Comparison of ENCODE assay signal across 8 cellular contexts in genomic region chr17:76597156-76598003, GRCh38. TPM values are rescaled to one million over a fixed set of nuclear protein-coding genes. Genes with fewer than 3 reads are reported as not detected.
DNase-seq lines count a peak whose midpoint lies in the region; ATAC-seq, FAIRE-seq and TF ChIP-seq lines count a peak whose summit lies in the region.

No MANE protein-coding gene starts in this region.

- peak overlapping the region; percentile 73 for H3K4me2 ChIP-seq in keratinocyte (ENCODE audit: control insufficient read depth, extremely low read depth, insufficient read depth, low read depth, low read length)

- FAIRE-seq in keratinocyte (lab: Jason Lieb, UNC), result peak; percentile 83

- H3K27ac ChIP-seq in keratinocyte (ENCODE audit: control insufficient read depth, insufficient read depth, low read length), result peak overlapping the region; percentile 88
- no peak overlapping the region for H3K27ac ChIP-seq in upper lobe of right lung

- H3K36me3 ChIP-seq in keratinocyte (ENCODE audit: control insufficient read depth in 2 of 2, extremely low read depth in 1 of 2, insufficient read depth in 2 of 2, low read length in 2 of 2), result no peaks in the 10 kb centered on the region
- H3K36me3 ChIP-seq in upper lobe of right lung, result no peaks in the 10 kb centered on the region

- peak; percentile 41 for DNase-seq in activated effector memory CD4-positive, alpha-beta T cell treated with anti-CD3 and anti-CD28 coated beads, Interleukin-2, amount 50 U/mL, for 16 hours
- DNase-seq in activated effector memory CD4-positive, alpha-beta T cell treated with Interleukin-2 at 50 U/mL for 16 hours, result no peak
- peak; percentile 35 to 67 for DNase-seq in NCI-H526 (lab: John Stamatoyannopoulos, UW)
- DNase-seq in keratinocyte (ENCODE audit: low read depth, low spot score), result peak; percentile 89
- peak; percentile 75 for DNase-seq in upper lobe of right lung
- no peak for DNase-seq in GOT3 (lab: John Stamatoyannopoulos, UW)
- DNase-seq in KG1 (lab: John Stamatoyannopoulos, UW), result no peak

- H3K79me2 ChIP-seq in keratinocyte (ENCODE audit: control insufficient read depth, insufficient read depth, low read length), result no peaks in the 10 kb centered on the region

- no peaks in the 10 kb centered on the region for H3K9me1 ChIP-seq in keratinocyte (ENCODE audit: control insufficient read depth, extremely low read depth, insufficient read depth, low read length)

- peak in 1 of 3 experiments; percentile 34 for TF ChIP-seq CTCF in keratinocyte (optimal IDR thresholded peaks at IDR 0.05 in 1 of 3, IDR thresholded peaks at IDR 0.05 in 1 of 3, conservative IDR thresholded peaks at IDR 0.05 in 1 of 3; ENCODE audit: extremely low read depth in 1 of 3, insufficient read depth in 2 of 3, low read length in 3 of 3)
- TF ChIP-seq CTCF in upper lobe of right lung (IDR thresholded peaks at IDR 0.05), result no peak

- dilution Hi-C loops in keratinocyte (cut with MboI; ENCODE audit: extremely low pct_ligation_motif_present, low sequenced_read_pairs), result no loop called here

- ATAC-seq in upper lobe of right lung (peak; percentile 93), HG03280 (IDR thresholded peaks at IDR 0.05; ENCODE audit: unreplicated experiment) (no peak)

- H3K9me3 ChIP-seq in keratinocyte (ENCODE audit: control insufficient read depth, low read depth, low read length) (no peaks in the 10 kb centered on the region), upper lobe of right lung (no peaks in the 10 kb centered on the region)

- intact Hi-C loops in upper lobe of right lung (cut with DNase I), result no loop called here

- peak overlapping the region; percentile 64 for H3K9ac ChIP-seq in keratinocyte (ENCODE audit: control insufficient read depth, extremely low read depth, insufficient read depth, low read length)

- no peaks in the 10 kb centered on the region for H4K20me1 ChIP-seq in keratinocyte (ENCODE audit: control insufficient read depth, extremely low read depth, insufficient read depth, low read length)

- H3K27me3 ChIP-seq in keratinocyte (ENCODE audit: control insufficient read depth, extremely low read depth, insufficient read depth, low read length) (no peaks in the 10 kb centered on the region), upper lobe of right lung (no peaks in the 10 kb centered on the region)

- H3K4me1 ChIP-seq in keratinocyte (ENCODE audit: control insufficient read depth, extremely low read depth, insufficient read depth, low read length) (peaks cover 61% of the 10 kb centered on the region), upper lobe of right lung (peaks cover 30% of the 10 kb centered on the region)

- H2AFZ ChIP-seq in keratinocyte (ENCODE audit: control insufficient read depth, low read length), result no peak overlapping the region

- H3K4me3 ChIP-seq in keratinocyte (ENCODE audit: control insufficient read depth in 2 of 3, extremely low read depth in 1 of 3, insufficient read depth in 2 of 3, low read depth in 1 of 3, low read length in 3 of 3), result peak overlapping the region in 1 of 3 experiments; percentile 26
- no peak overlapping the region for H3K4me3 ChIP-seq in upper lobe of right lung

RNA-seq across cellular contexts. Expression of gene ST6GALNAC2, which starts 11.7 kb away (rescaled TPM):
- 38.7 to 63.2 TPM (median 45.8 TPM) in 3 replicates for polyA plus RNA-seq in keratinocyte
- 42.7 TPM for polyA plus RNA-seq in keratinocyte (2011; ENCODE audit: low read depth)
- polyA plus RNA-seq in keratinocyte (2011; cell fraction: cytosol; rRNA removed), result 52.9 and 55.5 TPM in 2 replicates
- 80.8 and 105 TPM in 2 replicates for polyA plus RNA-seq in keratinocyte (2011; cell fraction: nucleus; rRNA removed)
- 37.2 and 79.4 TPM in 2 replicates for polyA plus RNA-seq in keratinocyte (2012; ENCODE audit: low replicate concordance)
- polyA minus RNA-seq in keratinocyte, result 33.4 to 50.5 TPM (median 35.0 TPM) in 3 replicates
- 79.8 TPM for polyA minus RNA-seq in keratinocyte (2011; cell fraction: cytosol; rRNA and poly(A)+ RNA removed)
- polyA minus RNA-seq in keratinocyte (2011; cell fraction: nucleus; rRNA and poly(A)+ RNA removed), result 33.3 and 45.4 TPM in 2 replicates
- total RNA-seq in upper lobe of right lung, result 24.5 TPM

RNA-seq across cellular contexts. Expression of gene ST6GALNAC1, which starts 46.2 kb away (rescaled TPM):
- 0.28 to 0.84 TPM (median 0.46 TPM) in 3 replicates for polyA plus RNA-seq in keratinocyte
- 0.29 TPM for polyA plus RNA-seq in keratinocyte (2011; ENCODE audit: low read depth)
- 0.16 and 0.41 TPM in 2 replicates for polyA plus RNA-seq in keratinocyte (2011; cell fraction: cytosol; rRNA removed)
- polyA plus RNA-seq in keratinocyte (2011; cell fraction: nucleus; rRNA removed), result 0.44 and 0.76 TPM in 2 replicates
- polyA plus RNA-seq in keratinocyte (2012; ENCODE audit: low replicate concordance), result 0.32 and 0.45 TPM in 2 replicates
- polyA minus RNA-seq in keratinocyte, result 0.33 to 0.86 TPM (median 0.36 TPM) in 3 replicates
- polyA minus RNA-seq in keratinocyte (2011; cell fraction: cytosol; rRNA and poly(A)+ RNA removed), result not detected
- 0.63 and 1.1 TPM in 2 replicates for polyA minus RNA-seq in keratinocyte (2011; cell fraction: nucleus; rRNA and poly(A)+ RNA removed)
- total RNA-seq in upper lobe of right lung, result 14.1 TPM

RNA-seq across cellular contexts. Expression of gene PRCD, which starts 57.5 kb away (rescaled TPM):
- polyA plus RNA-seq in keratinocyte, result 0.65 to 1.7 TPM (median 1.2 TPM) in 3 replicates
- not detected for polyA plus RNA-seq in keratinocyte (2011; ENCODE audit: low read depth)
- polyA plus RNA-seq in keratinocyte (2011; cell fraction: cytosol; rRNA removed), result 0.55 and 0.81 TPM in 2 replicates
- polyA plus RNA-seq in keratinocyte (2011; cell fraction: nucleus; rRNA removed), result 6.7 and 11.7 TPM in 2 replicates
- 0.68 and 0.72 TPM in 2 replicates for polyA plus RNA-seq in keratinocyte (2012; ENCODE audit: low replicate concordance)
- 0.38 to 0.96 TPM in 2 of 3 replicates, not detected in the other for polyA minus RNA-seq in keratinocyte
- polyA minus RNA-seq in keratinocyte (2011; cell fraction: cytosol; rRNA and poly(A)+ RNA removed), result not detected
- polyA minus RNA-seq in keratinocyte (2011; cell fraction: nucleus; rRNA and poly(A)+ RNA removed), result 1.3 and 1.8 TPM in 2 replicates
- 7.7 TPM for total RNA-seq in upper lobe of right lung

RNA-seq across cellular contexts. Expression of gene CYGB, which starts 59.9 kb away (rescaled TPM):
- 10.3 to 26.1 TPM (median 15.3 TPM) in 3 replicates for polyA plus RNA-seq in keratinocyte
- 2.1 TPM for polyA plus RNA-seq in keratinocyte (2011; ENCODE audit: low read depth)
- polyA plus RNA-seq in keratinocyte (2011; cell fraction: cytosol; rRNA removed), result 15.3 and 37.7 TPM in 2 replicates
- polyA plus RNA-seq in keratinocyte (2011; cell fraction: nucleus; rRNA removed), result 15.4 and 26.2 TPM in 2 replicates
- 6.2 and 33.8 TPM in 2 replicates for polyA plus RNA-seq in keratinocyte (2012; ENCODE audit: low replicate concordance)
- 9.0 to 17.2 TPM (median 11.8 TPM) in 3 replicates for polyA minus RNA-seq in keratinocyte
- 42.6 TPM for polyA minus RNA-seq in keratinocyte (2011; cell fraction: cytosol; rRNA and poly(A)+ RNA removed)
- 12.3 and 17.7 TPM in 2 replicates for polyA minus RNA-seq in keratinocyte (2011; cell fraction: nucleus; rRNA and poly(A)+ RNA removed)
- 34.3 TPM for total RNA-seq in upper lobe of right lung

Comparison
In these comparisons a context has a peak if more than half of its experiments do, and no peak if none do; other contexts are left out.
1. DNase-seq: peak in activated effector memory CD4-positive, alpha-beta T cell treated with anti-CD3 and anti-CD28 coated beads, Interleukin-2, amount 50 U/mL, for 16 hours (single experiment), NCI-H526 (2 of 2), keratinocyte (single experiment) and upper lobe of right lung (single experiment); none in activated effector memory CD4-positive, alpha-beta T cell treated with Interleukin-2 at 50 U/mL for 16 hours (single experiment), GOT3 (single experiment) and KG1 (single experiment).